22 cellular contexts compared by ENCODE assay signal in genomic region chr20:15100506-15101160, GRCh38.
DNase-seq lines count a peak whose midpoint lies in the region; ATAC-seq and TF ChIP-seq lines count a peak whose summit lies in the region.
"Had no signal": no experiment of that assay in that cellular context is flagged by ENCODE, and none has a peak within 500 bp of the region (broad histone marks: within the 10 kb centered on the region; RNA-seq: fewer than 3 reads in every experiment).

No MANE protein-coding gene starts in this region.

- H3K4me3 ChIP-seq in AG04449 (ENCODE audit: low read depth, low read length), result no peak overlapping the region
- H3K4me3 ChIP-seq: adrenal gland, gastroesophageal sphincter, K562, lung, PC-9, smooth muscle cell had no signal

- H3K27ac ChIP-seq in RWPE1, result no peak overlapping the region
- H3K27ac ChIP-seq: adrenal gland, gastroesophageal sphincter, HL-60, PC-9 had no signal

- peak; percentile 21 for DNase-seq in AG04449 (ENCODE audit: low read depth, low spot score)
- peak; percentile 4 for DNase-seq in RWPE1 (ENCODE audit: low spot score)
- peak; percentile 12 for DNase-seq in inferior parietal cortex (ENCODE audit: extremely low spot score)
- no peak for DNase-seq in HT-29 (ENCODE audit: low spot score)
- no peak for DNase-seq in NCI-H1436 treated with DMSO at 0.1 percent for 48 hours (lab: John Stamatoyannopoulos, UW)
- no peak for DNase-seq in NCI-H2171 treated with DMSO at 0.1 percent for 48 hours (lab: John Stamatoyannopoulos, UW)
- DNase-seq in SW 1271 (lab: John Stamatoyannopoulos, UW), result no peak
- DNase-seq: activated effector memory CD4-positive, alpha-beta T cell treated with Interleukin-2 at 50 U/mL for 16 hours; adrenal gland; DMS53; naive thymus-derived CD4-positive, alpha-beta T cell; NCI-H1092; NCI-H748 treated with DMSO at 0.1 percent for 48 hours; PC-9; T-helper 9 cell; trophoblast cell had no signal

- POLR2A ChIA-PET in AG04449 (lab: Yijun Ruan, JAX) (no interaction called here), RWPE1 (lab: Yijun Ruan, JAX; ENCODE audit: low non-redundant PET) (no interaction called here)

- CTCF ChIA-PET in AG04449 (lab: Yijun Ruan, JAX) (no interaction called here), RWPE1 (lab: Yijun Ruan, JAX) (no interaction called here)

- TF ChIP-seq CTCF in AG04449 (IDR thresholded peaks at IDR 0.05; ENCODE audit: insufficient read depth, low read length, missing control alignments) (no peak), RWPE1 (conservative IDR thresholded peaks at IDR 0.05; ENCODE audit: low read depth) (no peak)

- ATAC-seq in GM21423 (IDR thresholded peaks at IDR 0.05; ENCODE audit: unreplicated experiment), result peak; percentile 71
- ATAC-seq: gastroesophageal sphincter; K562; naive thymus-derived CD4-positive, alpha-beta T cell had no signal

Comparison
In these comparisons a context has a peak if more than half of its experiments do, and no peak if none do; other contexts are left out.
1. DNase-seq: peak in AG04449 (single experiment), RWPE1 (single experiment) and inferior parietal cortex (single experiment); none in HT-29 (single experiment), NCI-H1436 treated with DMSO at 0.1 percent for 48 hours (single experiment), NCI-H2171 treated with DMSO at 0.1 percent for 48 hours (single experiment) and SW 1271 (0 of 2).